11 cellular contexts compared by ENCODE assay signal in genomic region chr10:44977287-44978212, GRCh38. TPM values are rescaled to one million over a fixed set of nuclear protein-coding genes. Genes with fewer than 3 reads are reported as not detected.
DNase-seq lines count a peak whose midpoint lies in the region; FAIRE-seq and TF ChIP-seq lines count a peak whose summit lies in the region.
"Had no signal": no experiment of that assay in that cellular context is flagged by ENCODE, and none has a peak within 500 bp of the region (broad histone marks: within the 10 kb centered on the region; RNA-seq: fewer than 3 reads in every experiment).

No MANE protein-coding gene starts in this region.

- H3K4me2 ChIP-seq in endothelial cell of umbilical vein (ENCODE audit: insufficient read depth, low read length) = peak overlapping the region; percentile 55

- DNase-seq in DMS53 (lab: John Stamatoyannopoulos, UW) (peak; percentile 28), DMS53 treated with DMSO at 0.1 percent for 48 hours (lab: John Stamatoyannopoulos, UW; ENCODE audit: unreplicated experiment) (no peak), endothelial cell of umbilical vein (ENCODE audit: low read depth, low spot score) (no peak), transverse colon (peak; percentile 20), erythroblast (lab: John Stamatoyannopoulos, UW) (no peak), inferior parietal cortex (ENCODE audit: extremely low spot score) (no peak), NCI-H187 treated with DMSO at 0.1 percent for 48 hours (lab: John Stamatoyannopoulos, UW) (no peak)
- DNase-seq: activated CD4-positive, alpha-beta T cell treated with anti-CD3 and anti-CD28 coated beads, Interleukin-2, amount 50 U/mL, for 4 hours; NCI-H345 had no signal

- 64% methylated on average over 8 of the region's 25 CpGs; no CpG with 5 or more reads in 1 of the 2 donors for WGBS in transverse colon (ENCODE audit: low coverage in 1 of 2), 2 donors

- no peaks in the 10 kb centered on the region for H3K9me1 ChIP-seq in endothelial cell of umbilical vein (replicated peaks; ENCODE audit: control insufficient read depth, extremely low read depth, insufficient read depth, low read length)

- no peak overlapping the region for H2AFZ ChIP-seq in endothelial cell of umbilical vein (ENCODE audit: low read depth, low read length)

- no peaks in the 10 kb centered on the region for H4K20me1 ChIP-seq in endothelial cell of umbilical vein (replicated peaks; ENCODE audit: control insufficient read depth, extremely low read depth, insufficient read depth, low read length)

- H3K79me2 ChIP-seq in endothelial cell of umbilical vein (ENCODE audit: control insufficient read depth, insufficient read depth, low read length) = no peaks in the 10 kb centered on the region

- CTCF ChIA-PET in endothelial cell of umbilical vein (lab: Charles Lee) = interaction anchor here (0.8 to 1.7 kb wide), 5 partner anchors 11 to 45 kb away, joined by 3 to 11 read pairs (median 7); no protein-coding TSS in a partner anchor

- no peak for FAIRE-seq in endothelial cell of umbilical vein (lab: Jason Lieb, UNC)
- FAIRE-seq: endometrium had no signal

- intact Hi-C loops in endothelial cell of umbilical vein (cut with micrococcal nuclease) (loop anchor here (1.0 to 10.0 kb wide), 3 partner anchors 19 to 1303 kb away; no protein-coding TSS in a partner anchor), transverse colon (cut with DNase I; ENCODE audit: low total_unique reads) (no loop called here)

- H3K36me3 ChIP-seq in endothelial cell of umbilical vein (ENCODE audit: control insufficient read depth in 2 of 2, extremely low read depth in 1 of 2, insufficient read depth in 2 of 2, low read length in 2 of 2) (peaks cover 0 to 11% of the 10 kb centered on the region in 2 experiments), muscle layer of colon (ENCODE audit: insufficient read depth, low read length) (peaks cover 10% of the 10 kb centered on the region), transverse colon (no peaks in the 10 kb centered on the region)

- H3K27me3 ChIP-seq in endothelial cell of umbilical vein (ENCODE audit: control insufficient read depth in 2 of 2, insufficient read depth in 2 of 2, low read length in 2 of 2) (no peaks in the 10 kb centered on the region), muscle layer of colon (ENCODE audit: control insufficient read depth in 1 of 2, insufficient read depth in 2 of 2, low read length in 2 of 2) (no peaks in the 10 kb centered on the region), transverse colon (no peaks in the 10 kb centered on the region)

- H3K4me1 ChIP-seq in endothelial cell of umbilical vein (ENCODE audit: control insufficient read depth, extremely low read depth, insufficient read depth, low read length) (peaks cover 46% of the 10 kb centered on the region), muscle layer of colon (ENCODE audit: insufficient read depth, low read length) (peaks cover 77% of the 10 kb centered on the region), transverse colon (peaks cover 35 to 77% (median 69%) of the 10 kb centered on the region in 4 donors)

- peak overlapping the region; percentile 70 for H3K9ac ChIP-seq in endothelial cell of umbilical vein (replicated peaks; ENCODE audit: extremely low read depth, insufficient read depth, low read length)
- H3K9ac ChIP-seq in muscle layer of colon (ENCODE audit: low read length) = peak overlapping the region; percentile 74

- in situ Hi-C loops in transverse colon (cut with MboI; ENCODE audit: low pct_ligation_motif_present in 1 of 4, low pct_unique_long_range_greater_than_20kb in 1 of 4, low sequenced_read_pairs in 3 of 4) = no loop called here

- TF ChIP-seq CTCF in endothelial cell of umbilical vein (IDR thresholded peaks at IDR 0.05; ENCODE audit: extremely low read depth in 1 of 2, insufficient read depth in 1 of 2, low read depth in 1 of 2, low read length in 2 of 2) (no peak), transverse colon (IDR thresholded peaks at IDR 0.05) (no peak)

- H3K9me3 ChIP-seq in endothelial cell of umbilical vein (replicated peaks; ENCODE audit: control insufficient read depth, insufficient read depth, low read length) (no peaks in the 10 kb centered on the region), muscle layer of colon (ENCODE audit: low read length) (no peaks in the 10 kb centered on the region), transverse colon (no peaks in the 10 kb centered on the region)

- TF ChIP-seq EP300 in transverse colon (IDR thresholded peaks at IDR 0.05; ENCODE audit: low read depth) = no peak

- POLR2A ChIA-PET in endothelial cell of umbilical vein (lab: Charles Lee) = interaction anchor here (0.7 to 2.2 kb wide), 8 partner anchors 10 to 72 kb away, joined by 3 to 48 read pairs (median 8); partner anchors contain the start of gene ZNF22

- TF ChIP-seq POLR2A in endothelial cell of umbilical vein (IDR thresholded peaks at IDR 0.05; ENCODE audit: low read depth, low read length) (no peak), transverse colon (IDR thresholded peaks at IDR 0.05) (no peak), erythroblast (IDR thresholded peaks at IDR 0.05; ENCODE audit: low read length) (no peak)

- peak overlapping the region; percentile 43 for H3K27ac ChIP-seq in endothelial cell of umbilical vein (ENCODE audit: insufficient read depth, low read depth, low read length)
- H3K27ac ChIP-seq in muscle layer of colon (ENCODE audit: low read depth, low read length) = peak overlapping the region; percentile 75
- peak overlapping the region; percentile 87 to 95 (median 87) for H3K27ac ChIP-seq in transverse colon

- no TSS peak for BruUV-seq in endothelial cell of umbilical vein (replicated peaks; lab: Mats Ljungman, UMichigan)

- peak overlapping the region in 2 of 3 experiments; percentile 58 to 82 for H3K4me3 ChIP-seq in endothelial cell of umbilical vein (replicated peaks in 1 of 3; ENCODE audit: insufficient read depth in 1 of 3, low read depth in 1 of 3, low read length in 3 of 3)
- peak overlapping the region; percentile 18 to 95 for H3K4me3 ChIP-seq in muscle layer of colon (ENCODE audit: low read depth in 1 of 2, low read length in 2 of 2)
- peak overlapping the region; percentile 30 to 59 (median 50) for H3K4me3 ChIP-seq in transverse colon

- dilution Hi-C loops in endothelial cell of umbilical vein (cut with MboI; ENCODE audit: extremely low pct_ligation_motif_present, low sequenced_read_pairs) = no loop called here

TF ChIP-seq in endothelial cell of umbilical vein, 7 proteins besides CTCF, POLR2A, EP300 and RAD21:
- no peak for TF ChIP-seq GATA2 (IDR thresholded peaks at IDR 0.05; ENCODE audit: insufficient read depth, insufficient read length, low read depth, low read length)
- TF ChIP-seq MYC (IDR thresholded peaks at IDR 0.05; ENCODE audit: low read depth, low read length) = no peak
- no peak for TF ChIP-seq JUN (IDR thresholded peaks at IDR 0.05; ENCODE audit: borderline replicate concordance, insufficient read depth, insufficient read length, low read depth)
- TF ChIP-seq MAX (IDR thresholded peaks at IDR 0.05; ENCODE audit: insufficient read depth, insufficient read length) = no peak
- no peak for TF ChIP-seq FOS (IDR thresholded peaks at IDR 0.05; ENCODE audit: borderline replicate concordance, insufficient read depth, low read length)
- no peak for TF ChIP-seq EZH2 (IDR thresholded peaks at IDR 0.05; ENCODE audit: borderline replicate concordance, low read depth, low read length, severe bottlenecking)
- no peak for TF ChIP-seq POLR2AphosphoS5 (IDR thresholded peaks at IDR 0.05; ENCODE audit: insufficient read depth, low read depth, low read length)

RNA-seq across cellular contexts. Expression of gene DEPP1, which starts 1.1 kb away (rescaled TPM):
- total RNA-seq in endothelial cell of umbilical vein (318 and 364 TPM in 2 replicates), transverse colon (100 to 1,000 TPM in 2 of 4 donors, 10 to 100 TPM in 2; 14.6 to 109 (median 76.6) TPM)
- polyA plus RNA-seq in endothelial cell of umbilical vein = 849 and 951 TPM in 2 replicates
- 584 and 653 TPM in 2 replicates for polyA plus RNA-seq in endothelial cell of umbilical vein (2011; cell fraction: cytosol; rRNA removed)
- polyA plus RNA-seq in endothelial cell of umbilical vein (2011; cell fraction: nucleus; rRNA removed) = 548 and 602 TPM in 2 replicates
- 130 and 295 TPM in 2 replicates for polyA plus RNA-seq in endothelial cell of umbilical vein (2012)
- 607 and 685 TPM in 2 replicates for polyA minus RNA-seq in endothelial cell of umbilical vein
- polyA minus RNA-seq in endothelial cell of umbilical vein (2011; cell fraction: cytosol; rRNA and poly(A)+ RNA removed) = 0.72 TPM
- 400 and 512 TPM in 2 replicates for polyA minus RNA-seq in endothelial cell of umbilical vein (2011; cell fraction: nucleus; rRNA and poly(A)+ RNA removed)

RNA-seq across cellular contexts. Expression of gene RASSF4, which starts 17.9 kb away (rescaled TPM):
- total RNA-seq in endothelial cell of umbilical vein (4.6 and 7.6 TPM in 2 replicates), transverse colon (10 to 100 TPM; 26.8 to 37.8 (median 27.5) TPM)
- polyA plus RNA-seq in endothelial cell of umbilical vein = 8.2 and 9.8 TPM in 2 replicates
- polyA plus RNA-seq in endothelial cell of umbilical vein (2011; cell fraction: cytosol; rRNA removed) = 3.9 and 4.8 TPM in 2 replicates
- 20.5 and 26.4 TPM in 2 replicates for polyA plus RNA-seq in endothelial cell of umbilical vein (2011; cell fraction: nucleus; rRNA removed)
- polyA plus RNA-seq in endothelial cell of umbilical vein (2012) = 1.8 and 3.8 TPM in 2 replicates
- polyA minus RNA-seq in endothelial cell of umbilical vein = 9.4 and 13.4 TPM in 2 replicates
- not detected for polyA minus RNA-seq in endothelial cell of umbilical vein (2011; cell fraction: cytosol; rRNA and poly(A)+ RNA removed)
- polyA minus RNA-seq in endothelial cell of umbilical vein (2011; cell fraction: nucleus; rRNA and poly(A)+ RNA removed) = 17.1 and 20.6 TPM in 2 replicates

RNA-seq across cellular contexts. Expression of gene ZNF22, which starts 23.2 kb away (rescaled TPM):
- total RNA-seq in endothelial cell of umbilical vein (45.0 and 48.7 TPM in 2 replicates), transverse colon (10 to 100 TPM in 1 of 4 donors, 1 to 10 TPM in 3; 4.6 to 14.3 (median 9.5) TPM)
- 15.3 and 21.0 TPM in 2 replicates for polyA plus RNA-seq in endothelial cell of umbilical vein
- polyA plus RNA-seq in endothelial cell of umbilical vein (2011; cell fraction: cytosol; rRNA removed) = 24.1 and 26.7 TPM in 2 replicates
- 15.9 and 19.0 TPM in 2 replicates for polyA plus RNA-seq in endothelial cell of umbilical vein (2011; cell fraction: nucleus; rRNA removed)
- polyA plus RNA-seq in endothelial cell of umbilical vein (2012) = 34.7 and 37.6 TPM in 2 replicates
- polyA minus RNA-seq in endothelial cell of umbilical vein = 7.6 and 9.0 TPM in 2 replicates
- polyA minus RNA-seq in endothelial cell of umbilical vein (2011; cell fraction: cytosol; rRNA and poly(A)+ RNA removed) = not detected
- 11.7 and 15.4 TPM in 2 replicates for polyA minus RNA-seq in endothelial cell of umbilical vein (2011; cell fraction: nucleus; rRNA and poly(A)+ RNA removed)

Comparison
In these comparisons a context has a peak if more than half of its experiments do, and no peak if none do; other contexts are left out.
1. DNase-seq: peak in DMS53 (single experiment) and transverse colon (single experiment); none in DMS53 treated with DMSO at 0.1 percent for 48 hours (single experiment), endothelial cell of umbilical vein (single experiment), erythroblast (0 of 2), inferior parietal cortex (single experiment) and NCI-H187 treated with DMSO at 0.1 percent for 48 hours (single experiment).
2. Peak in every context shown above with its lines, with median percentiles within 50 percentile points of each other: H3K27ac ChIP-seq and H3K4me3 ChIP-seq.